14 cellular contexts compared by ENCODE assay signal in genomic region chr20:32188376-32189122, GRCh38. TPM values are rescaled to one million over a fixed set of nuclear protein-coding genes. Genes with fewer than 3 reads are reported as not detected.
A peak's percentile ranks its signal among the peaks of the same experiment; 100 is the strongest.
DNase-seq lines count a peak whose midpoint lies in the region; ATAC-seq, FAIRE-seq and TF ChIP-seq lines count a peak whose summit lies in the region.
"Had no signal": no experiment of that assay in that cellular context is flagged by ENCODE, and none has a peak within 500 bp of the region (broad histone marks: within the 10 kb centered on the region; RNA-seq: fewer than 3 reads in every experiment).

No MANE protein-coding gene starts in this region.

- intact Hi-C loops in activated B cell treated with CpG ODN at 0.5 μM for 24 hours (cut with micrococcal nuclease): no loop called here

- H3K27ac Mint-ChIP-seq in T-helper 1 cell treated with Interleukin-12 subunit alpha and Interleukin-12 subunit beta and Interleukin-4 antibody, amounts not matched to agents 30 μg/mL and 1 μg/mL, for 36 hours: peak overlapping the region; percentile 42
- H3K27ac Mint-ChIP-seq in activated B cell treated with CpG ODN at 0.5 μM for 24 hours: no peak overlapping the region

- H3K9me2 ChIP-seq in hepatocyte (replicated peaks; ENCODE audit: insufficient read depth): no peaks in the 10 kb centered on the region

- POLR2A ChIA-PET in activated B cell treated with CpG ODN at 0.5 μM for 24 hours (lab: Charles Lee): no interaction called here

- no peak overlapping the region for H3K9ac ChIP-seq in skeletal muscle satellite cell (ENCODE audit: low read depth, low read length)

- peaks cover 2% of the 10 kb centered on the region for H3K36me3 Mint-ChIP-seq in T-helper 1 cell treated with Interleukin-12 subunit alpha and Interleukin-12 subunit beta and Interleukin-4 antibody, amounts not matched to agents 30 μg/mL and 1 μg/mL, for 36 hours (ENCODE audit: low read depth)
- H3K36me3 Mint-ChIP-seq in activated B cell treated with CpG ODN at 0.5 μM for 24 hours (ENCODE audit: low read depth): peaks cover 6% of the 10 kb centered on the region

- H3K4me2 ChIP-seq in hepatocyte (peak overlapping the region; percentile 93), skeletal muscle satellite cell (ENCODE audit: low read length) (peak overlapping the region; percentile 89)

- no peaks in the 10 kb centered on the region for H3K9me3 Mint-ChIP-seq in T-helper 1 cell treated with Interleukin-12 subunit alpha and Interleukin-12 subunit beta and Interleukin-4 antibody, amounts not matched to agents 30 μg/mL and 1 μg/mL, for 36 hours
- H3K9me3 Mint-ChIP-seq in activated B cell treated with CpG ODN at 0.5 μM for 24 hours: no peaks in the 10 kb centered on the region

- H3K4me3 ChIP-seq in hepatocyte (no peak overlapping the region), skeletal muscle satellite cell (ENCODE audit: low read length) (no peak overlapping the region)

- no peak overlapping the region for H2AFZ ChIP-seq in hepatocyte

- H3K9me3 ChIP-seq in hepatocyte (ENCODE audit: low read depth) (no peaks in the 10 kb centered on the region), skeletal muscle satellite cell (replicated peaks; ENCODE audit: low read length) (no peaks in the 10 kb centered on the region)
- H3K9me3 ChIP-seq: pancreas had no signal

- no peaks in the 10 kb centered on the region for H3K36me3 ChIP-seq in hepatocyte (replicated peaks; ENCODE audit: insufficient read depth, low read depth)
- peaks cover 4% of the 10 kb centered on the region for H3K36me3 ChIP-seq in skeletal muscle satellite cell (ENCODE audit: insufficient read depth, low read length)
- H3K36me3 ChIP-seq: pancreas had no signal

- H3K27me3 ChIP-seq in hepatocyte (no peaks in the 10 kb centered on the region), skeletal muscle satellite cell (ENCODE audit: control insufficient read depth, insufficient read depth, low read length) (no peaks in the 10 kb centered on the region)
- H3K27me3 ChIP-seq: pancreas had no signal

- H3K27ac ChIP-seq in hepatocyte: peak overlapping the region; percentile 95
- H3K27ac ChIP-seq: 22Rv1 had no signal

- DNase-seq in T-helper 1 cell: no peak
- DNase-seq in activated B cell treated with CpG ODN at 0.5 μM for 24 hours: no peak
- DNase-seq in hepatocyte (ENCODE audit: low spot score): no peak
- no peak for DNase-seq in HTR-8/SVneo (ENCODE audit: insufficient read length, low spot score)
- no peak for DNase-seq in RCC 7860 (ENCODE audit: low spot score)
- no peak for DNase-seq in anterior cingulate cortex (lab: John Stamatoyannopoulos, UW)
- DNase-seq: cortex of kidney, DMS153, NCI-H1092 treated with DMSO at 0.1 percent for 48 hours, NCI-H524 had no signal

- peaks cover 15% of the 10 kb centered on the region for H3K4me1 Mint-ChIP-seq in T-helper 1 cell treated with Interleukin-12 subunit alpha and Interleukin-12 subunit beta and Interleukin-4 antibody, amounts not matched to agents 30 μg/mL and 1 μg/mL, for 36 hours (ENCODE audit: low read depth)
- H3K4me1 Mint-ChIP-seq in activated B cell treated with CpG ODN at 0.5 μM for 24 hours: peaks cover 16% of the 10 kb centered on the region

- H3K27me3 Mint-ChIP-seq in T-helper 1 cell treated with Interleukin-12 subunit alpha and Interleukin-12 subunit beta and Interleukin-4 antibody, amounts not matched to agents 30 μg/mL and 1 μg/mL, for 36 hours (ENCODE audit: low read depth): no peaks in the 10 kb centered on the region
- H3K27me3 Mint-ChIP-seq in activated B cell treated with CpG ODN at 0.5 μM for 24 hours: peaks cover 4% of the 10 kb centered on the region

- ATAC-seq in activated B cell treated with CpG ODN at 0.5 μM for 24 hours (ENCODE audit: low read depth): no peak

- FAIRE-seq in HTR-8/SVneo (lab: Jason Lieb, UNC): no peak
- FAIRE-seq in RCC 7860 (lab: Jason Lieb, UNC): no peak
- FAIRE-seq: pancreas had no signal

- TF ChIP-seq CTCF in activated B cell treated with CpG ODN at 0.5 μM for 24 hours (IDR thresholded peaks at IDR 0.05): no peak
- TF ChIP-seq CTCF in hepatocyte (IDR thresholded peaks at IDR 0.05; ENCODE audit: poor library complexity): no peak

- peak overlapping the region; percentile 20 for H3K4me3 Mint-ChIP-seq in T-helper 1 cell treated with Interleukin-12 subunit alpha and Interleukin-12 subunit beta and Interleukin-4 antibody, amounts not matched to agents 30 μg/mL and 1 μg/mL, for 36 hours
- H3K4me3 Mint-ChIP-seq in activated B cell treated with CpG ODN at 0.5 μM for 24 hours: peak overlapping the region; percentile 64

- peaks cover 3% of the 10 kb centered on the region for H4K20me1 ChIP-seq in hepatocyte (ENCODE audit: insufficient read depth, poor library complexity, severe bottlenecking)

- H3K79me2 ChIP-seq in hepatocyte: peaks cover 44% of the 10 kb centered on the region

- WGBS in hepatocyte (ENCODE audit: low lambda C conversion rate, missing lambda C conversion rate): 96% methylated on average over 17 of the region's 17 CpGs

- CTCF ChIA-PET in activated B cell treated with CpG ODN at 0.5 μM for 24 hours (lab: Charles Lee): no interaction called here

- H3K4me1 ChIP-seq in hepatocyte (ENCODE audit: insufficient read depth): peaks cover 40% of the 10 kb centered on the region
- H3K4me1 ChIP-seq in skeletal muscle satellite cell (ENCODE audit: control insufficient read depth, insufficient read depth, low read length): peaks cover 12% of the 10 kb centered on the region

RNA-seq across cellular contexts. Expression of gene PLAGL2, which starts 19.0 kb away (rescaled TPM):
- total RNA-seq in activated B cell treated with CpG ODN at 0.5 μM for 24 hours (17.3 and 17.9 TPM in 2 replicates), hepatocyte (41.1 and 44.6 TPM in 2 replicates)
- 31.7 and 39.7 TPM in 2 replicates for polyA plus RNA-seq in hepatocyte
- total RNA-seq in skeletal muscle satellite cell (2012; rRNA removed): 2.2 and 3.5 TPM in 2 replicates

RNA-seq across cellular contexts. Expression of gene POFUT1, which starts 19.1 kb away (rescaled TPM):
- total RNA-seq in activated B cell treated with CpG ODN at 0.5 μM for 24 hours: 20.4 and 24.0 TPM in 2 replicates
- 81.4 and 87.3 TPM in 2 replicates for total RNA-seq in hepatocyte
- polyA plus RNA-seq in hepatocyte: 39.4 and 42.0 TPM in 2 replicates
- 49.4 and 52.5 TPM in 2 replicates for total RNA-seq in skeletal muscle satellite cell (2012; rRNA removed)
